Comparison of ENCODE assay signal across 30 cellular contexts in genomic region chr9:72902268-72902667, GRCh38.
"Had no signal": no experiment of that assay in that cellular context is flagged by ENCODE, and none has a peak within 500 bp of the region (broad histone marks: within the 10 kb centered on the region; RNA-seq: fewer than 3 reads in every experiment).

No MANE protein-coding gene starts in this region.

- FAIRE-seq: colon, endometrium, endothelial cell of umbilical vein had no signal

- ATAC-seq: activated CD4-positive, CD25-positive, alpha-beta regulatory T cell treated with anti-CD3 and anti-CD28 coated beads, Interleukin-2, amount 50 U/mL, for 24 hours; activated CD8-positive, alpha-beta T cell treated with anti-CD3 and anti-CD28 coated beads for 36 hours; activated naive CD8-positive, alpha-beta T cell treated with anti-CD3 and anti-CD28 coated beads, Interleukin-2, amount 50 U/mL, for 24 hours; activated T-cell treated with anti-CD3 and anti-CD28 coated beads, Interleukin-2, amount 50 U/mL, for 4 hours; activated T-helper 17 cell treated with anti-CD3 and anti-CD28 coated beads, Interleukin-2, amount 50 U/mL, for 72 hours; body of pancreas; gastroesophageal sphincter; heart right ventricle had no signal

- H3K9me3 ChIP-seq: adrenal gland, body of pancreas, esophagus squamous epithelium, gastroesophageal sphincter, heart right ventricle had no signal

- DNase-seq: activated B cell treated with CpG ODN at 0.5 μM for 24 hours; activated CD4-positive, alpha-beta T cell treated with anti-CD3 and anti-CD28 coated beads for 48 hours; activated CD4-positive, alpha-beta T cell treated with anti-CD3 and anti-CD28 coated beads, Interleukin-2, amount 50 U/mL, for 1 hour; activated CD4-positive, alpha-beta T cell treated with anti-CD3 and anti-CD28 coated beads, Interleukin-2, amount 50 U/mL, for 48 hours; activated CD8-positive, alpha-beta memory T cell treated with anti-CD3 and anti-CD28 coated beads for 24 hours; activated CD8-positive, alpha-beta T cell treated with anti-CD3 and anti-CD28 coated beads for 36 hours; activated effector memory CD4-positive, alpha-beta T cell treated with Interleukin-2 at 50 U/mL for 16 hours; activated naive CD4-positive, alpha-beta T cell treated with anti-CD3 and anti-CD28 coated beads for 36 hours; activated naive CD8-positive, alpha-beta T cell treated with anti-CD3 and anti-CD28 coated beads for 36 hours; activated naive CD8-positive, alpha-beta T cell treated with anti-CD3 and anti-CD28 coated beads, Interleukin-2, amount 50 U/mL, for 24 hours; activated T-cell treated with anti-CD3 and anti-CD28 coated beads, Interleukin-2, amount 50 U/mL, for 4 hours; adrenal gland; amygdala; aorta; body of pancreas; caudate nucleus; effector CD8-positive, alpha-beta T cell; esophagus squamous epithelium; foreskin melanocyte; heart right ventricle; T-helper 2 cell; WERI-Rb-1 had no signal

- H3K27ac ChIP-seq: adrenal gland, body of pancreas, epithelial cell of prostate, esophagus squamous epithelium, gastroesophageal sphincter, heart right ventricle, hepatocyte, WERI-Rb-1 had no signal

- H3K4me1 ChIP-seq: body of pancreas, esophagus squamous epithelium had no signal

- H3K4me2 ChIP-seq: hepatocyte had no signal

- H3K4me3 ChIP-seq: adrenal gland, body of pancreas, esophagus squamous epithelium, gastroesophageal sphincter, heart right ventricle, hepatocyte had no signal
